Comparison of ENCODE assay signal across 17 cellular contexts in the genomic region with DNA sequence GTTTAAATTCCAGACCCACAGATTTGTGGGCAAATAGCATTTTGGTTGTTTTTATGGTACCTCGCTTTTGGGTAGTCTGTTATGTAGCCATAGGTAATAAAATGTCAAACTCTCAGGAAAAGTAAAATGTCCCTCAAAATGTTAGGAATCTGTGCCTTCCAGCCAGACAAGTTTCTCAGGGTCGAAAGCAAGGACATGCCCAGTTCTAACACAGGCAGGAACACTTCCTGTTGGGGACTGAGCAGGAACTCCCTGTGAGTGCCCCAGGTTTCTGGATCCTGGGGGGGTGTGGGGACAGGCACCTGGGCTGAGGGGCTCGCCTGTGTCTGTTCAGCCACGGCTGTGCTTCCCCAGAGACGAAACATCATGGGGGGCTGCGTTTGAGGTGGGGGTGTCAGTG.
"Had no signal": no experiment of that assay in that cellular context is flagged by ENCODE, and none has a peak within 500 bp of the region (broad histone marks: within the 10 kb centered on the region; RNA-seq: fewer than 3 reads in every experiment).

No MANE protein-coding gene starts in this region.

- H3K27ac Mint-ChIP-seq: activated CD8-positive, alpha-beta T cell treated with anti-CD3 and anti-CD28 coated beads for 36 hours; activated T-helper 2 cell treated with anti-CD3 and anti-CD28 coated beads, Interferon-gamma antibody, Interleukin-2, Interleukin-4, amounts not matched to agents 10 μg/mL and 5 μg/mL and 100 μg/mL, durations not matched to agents 14 hours and 24 hours and 36 hours; brain; WTC11 had no signal

- H3K4me1 Mint-ChIP-seq: WTC11 had no signal

- H3K27me3 Mint-ChIP-seq: activated CD8-positive, alpha-beta T cell treated with anti-CD3 and anti-CD28 coated beads for 36 hours; brain; natural killer cell treated with Interleukin-12 subunit alpha and Interleukin-12 subunit beta and Interleukin-15 and Interleukin-18, amount 100 ng/mL, for 72 hours had no signal

- H3K4me3 Mint-ChIP-seq: activated CD8-positive, alpha-beta T cell treated with anti-CD3 and anti-CD28 coated beads for 36 hours; brain; immature natural killer cell; natural killer cell treated with Interleukin-12 subunit alpha and Interleukin-12 subunit beta and Interleukin-15 and Interleukin-18, amount 100 ng/mL, for 72 hours; T-helper 2 cell treated with Interferon-gamma antibody and Interleukin-4, amounts not matched to agents 5 μg/mL and 100 μg/mL, for 36 hours; WTC11 had no signal

- DNase-seq: activated CD4-positive, alpha-beta T cell treated with anti-CD3 and anti-CD28 coated beads for 4 hours; activated CD8-positive, alpha-beta T cell treated with anti-CD3 and anti-CD28 coated beads for 36 hours; activated naive CD4-positive, alpha-beta T cell treated with Interleukin-2 at 50 U/mL for 16 hours; activated T-cell treated with anti-CD3 and anti-CD28 coated beads, Interleukin-2, amount 50 U/mL, for 1 hour; central memory CD4-positive, alpha-beta T cell; colonic mucosa; immature natural killer cell; sigmoid colon; spleen; stimulated activated CD4-positive, alpha-beta T cell treated with anti-CD3 and anti-CD28 coated beads, Interleukin-4, amount 100 ng/mL, for 4 hours; stimulated activated naive CD4-positive, alpha-beta T cell treated with Interleukin-2 at 50 U/mL for 16 hours; thyroid gland had no signal

- ATAC-seq: activated CD8-positive, alpha-beta T cell treated with anti-CD3 and anti-CD28 coated beads for 36 hours; WTC11 had no signal

- H3K36me3 Mint-ChIP-seq: natural killer cell treated with Interleukin-12 subunit alpha and Interleukin-12 subunit beta and Interleukin-15 and Interleukin-18, amount 100 ng/mL, for 72 hours; WTC11 had no signal

- H3K9me3 Mint-ChIP-seq: activated CD8-positive, alpha-beta T cell treated with anti-CD3 and anti-CD28 coated beads for 36 hours; activated T-helper 2 cell treated with anti-CD3 and anti-CD28 coated beads, Interferon-gamma antibody, Interleukin-2, Interleukin-4, amounts not matched to agents 10 μg/mL and 5 μg/mL and 100 μg/mL, durations not matched to agents 14 hours and 24 hours and 36 hours; natural killer cell treated with Interleukin-12 subunit alpha and Interleukin-12 subunit beta and Interleukin-15 and Interleukin-18, amount 100 ng/mL, for 72 hours; T-helper 2 cell treated with Interferon-gamma antibody and Interleukin-4, amounts not matched to agents 5 μg/mL and 100 μg/mL, for 36 hours had no signal
